In genomic region chr12:71759941-71760340, GRCh38 we compare ENCODE assay signal across 28 cellular contexts.
"Had no signal": no experiment of that assay in that cellular context is flagged by ENCODE, and none has a peak within 500 bp of the region (broad histone marks: within the 10 kb centered on the region; RNA-seq: fewer than 3 reads in every experiment).

No MANE protein-coding gene starts in this region.

- H3K4me3 ChIP-seq: body of pancreas, coronary artery, SJCRH30, SK-N-MC had no signal

- H3K27ac ChIP-seq: body of pancreas, breast epithelium, coronary artery, SJCRH30, SK-N-MC, VCaP had no signal

- H3K27me3 Mint-ChIP-seq: activated naive CD4-positive, alpha-beta T cell treated with anti-CD3 and anti-CD28 coated beads, Interleukin-2, amount 10 ng/mL, durations not matched to agents 7 days and 5 days; activated naive CD8-positive, alpha-beta T cell treated with anti-CD3 and anti-CD28 coated beads, Interleukin-2, amount 10 ng/mL, durations not matched to agents 7 days and 5 days had no signal

- ATAC-seq: activated T-cell treated with anti-CD3 and anti-CD28 coated beads, Interleukin-2, amount 50 U/mL, for 4 hours; body of pancreas; Panc1 had no signal

- DNase-seq: activated CD4-positive, alpha-beta T cell treated with anti-CD3 and anti-CD28 coated beads for 1 hour; activated CD4-positive, alpha-beta T cell treated with anti-CD3 and anti-CD28 coated beads for 48 hours; activated CD4-positive, CD25-positive, alpha-beta regulatory T cell; activated CD8-positive, alpha-beta memory T cell treated with anti-CD3 and anti-CD28 coated beads, Interleukin-2, amount 50 U/mL, for 4 hours; activated effector memory CD4-positive, alpha-beta T cell treated with Interleukin-2 at 50 U/mL for 16 hours; activated naive CD4-positive, alpha-beta T cell treated with anti-CD3 and anti-CD28 coated beads, Interleukin-2, amount 10 ng/mL, durations not matched to agents 7 days and 5 days; activated naive CD8-positive, alpha-beta T cell treated with anti-CD3 and anti-CD28 coated beads, Interleukin-2, amount 10 ng/mL, durations not matched to agents 7 days and 5 days; activated T-cell treated with anti-CD3 and anti-CD28 coated beads for 4 hours; activated T-cell treated with anti-CD3 and anti-CD28 coated beads, Interleukin-2, amount 50 U/mL, for 4 hours; amygdala; body of pancreas; MM.1S; NCI-H1092; NCI-H1436 treated with DMSO at 0.1 percent for 48 hours; NCI-H1694 treated with DMSO at 0.1 percent for 48 hours; NCI-H2029; NCI-H345; NCI-H524 treated with DMSO at 0.1 percent for 48 hours; SHP77; SJCRH30 had no signal

- FAIRE-seq: astrocyte had no signal

- H3K4me1 ChIP-seq: breast epithelium, SJCRH30 had no signal

- H3K9me3 ChIP-seq: body of pancreas had no signal

- H3K4me3 Mint-ChIP-seq: activated naive CD4-positive, alpha-beta T cell treated with anti-CD3 and anti-CD28 coated beads, Interleukin-2, amount 10 ng/mL, durations not matched to agents 7 days and 5 days; activated naive CD8-positive, alpha-beta T cell treated with anti-CD3 and anti-CD28 coated beads, Interleukin-2, amount 10 ng/mL, durations not matched to agents 7 days and 5 days; activated T-cell treated with anti-CD3 and anti-CD28 coated beads, Interleukin-2, amount 50 U/mL, for 4 hours; activated T-helper 1 cell treated with anti-CD3 and anti-CD28 coated beads, Interleukin-12 subunit alpha, Interleukin-12 subunit beta, Interleukin-2, Interleukin-4 antibody, amounts not matched to agents 30 ng/mL and 10 ng/mL and 1 ng/mL, durations not matched to agents 14 hours and 24 hours and 36 hours; T-helper 1 cell treated with Interleukin-12 subunit alpha and Interleukin-12 subunit beta and Interleukin-4 antibody, amounts not matched to agents 30 μg/mL and 1 μg/mL, for 36 hours had no signal

- H3K27ac Mint-ChIP-seq: activated naive CD4-positive, alpha-beta T cell treated with anti-CD3 and anti-CD28 coated beads, Interleukin-2, amount 10 ng/mL, durations not matched to agents 7 days and 5 days; activated naive CD8-positive, alpha-beta T cell treated with anti-CD3 and anti-CD28 coated beads, Interleukin-2, amount 10 ng/mL, durations not matched to agents 7 days and 5 days; activated T-helper 1 cell treated with anti-CD3 and anti-CD28 coated beads, Interleukin-12 subunit alpha, Interleukin-12 subunit beta, Interleukin-2, Interleukin-4 antibody, amounts not matched to agents 30 ng/mL and 10 ng/mL and 1 ng/mL, durations not matched to agents 14 hours and 24 hours and 36 hours; T-helper 1 cell treated with Interleukin-12 subunit alpha and Interleukin-12 subunit beta and Interleukin-4 antibody, amounts not matched to agents 30 μg/mL and 1 μg/mL, for 36 hours had no signal

- H3K27me3 ChIP-seq: body of pancreas, breast epithelium, SJCRH30 had no signal

- H3K36me3 ChIP-seq: breast epithelium had no signal
